20 cellular contexts compared by ENCODE assay signal in the genomic region with DNA sequence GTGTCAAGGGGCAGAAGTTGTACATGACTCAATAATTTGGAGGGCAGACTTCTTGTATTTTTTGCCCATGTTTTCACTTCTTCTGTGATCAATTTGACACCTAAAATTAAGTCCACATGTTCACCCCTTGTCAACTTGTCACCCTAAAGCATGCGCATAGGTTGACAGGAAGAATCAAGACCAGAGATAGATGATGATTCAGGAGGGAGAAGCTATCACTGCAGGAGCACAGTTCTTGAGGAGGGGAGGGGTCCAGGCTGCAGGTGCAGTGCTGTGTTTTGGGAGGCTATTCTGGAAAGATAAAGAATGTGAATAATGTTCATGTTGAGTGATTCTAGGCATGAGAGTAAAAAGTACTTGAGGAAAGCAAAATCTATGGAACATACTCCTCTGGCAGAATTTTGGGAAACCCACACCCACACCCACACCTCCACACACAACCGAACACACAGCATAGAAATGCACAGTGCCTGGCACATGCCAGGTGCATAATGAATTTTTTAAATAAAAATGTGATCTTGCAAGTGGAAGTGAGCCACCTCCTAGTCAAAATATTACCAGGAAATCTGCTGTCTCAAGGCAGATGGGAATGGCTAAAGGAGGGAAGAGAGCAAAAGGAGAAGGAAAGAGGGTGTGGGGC.
A peak's percentile ranks its signal among the peaks of the same experiment; 100 is the strongest.
DNase-seq lines count a peak whose midpoint lies in the region; ATAC-seq and TF ChIP-seq lines count a peak whose summit lies in the region.
"Had no signal": no experiment of that assay in that cellular context is flagged by ENCODE, and none has a peak within 500 bp of the region (broad histone marks: within the 10 kb centered on the region; RNA-seq: fewer than 3 reads in every experiment).

No MANE protein-coding gene starts in this region.

- H3K4me3 ChIP-seq in parathyroid adenoma (ENCODE audit: low read depth, low read length), result no peak overlapping the region

- H3K79me2 ChIP-seq in parathyroid adenoma, result no peaks in the 10 kb centered on the region

- H3K36me3 Mint-ChIP-seq in activated CD4-positive, alpha-beta T cell treated with anti-CD3 and anti-CD28 coated beads for 36 hours (ENCODE audit: low read depth), result no peaks in the 10 kb centered on the region
- H3K36me3 Mint-ChIP-seq in T-helper 17 cell (ENCODE audit: low read depth), result no peaks in the 10 kb centered on the region
- H3K36me3 Mint-ChIP-seq in stimulated activated effector memory CD8-positive, alpha-beta T cell treated with anti-CD3 and anti-CD28 coated beads, Interleukin-12 subunit alpha, Interleukin-12 subunit beta, amount 100 ng/mL, for 72 hours, result no peaks in the 10 kb centered on the region
- no peaks in the 10 kb centered on the region for H3K36me3 Mint-ChIP-seq in activated CD8-positive, alpha-beta T cell treated with anti-CD3 and anti-CD28 coated beads, Interleukin-2, amount 10 ng/mL, durations not matched to agents 7 days and 5 days (ENCODE audit: low read depth)

- H3K4me1 Mint-ChIP-seq in activated CD4-positive, alpha-beta T cell treated with anti-CD3 and anti-CD28 coated beads for 36 hours, result no peaks in the 10 kb centered on the region
- no peaks in the 10 kb centered on the region for H3K4me1 Mint-ChIP-seq in T-helper 17 cell
- H3K4me1 Mint-ChIP-seq in stimulated activated effector memory CD8-positive, alpha-beta T cell treated with anti-CD3 and anti-CD28 coated beads, Interleukin-12 subunit alpha, Interleukin-12 subunit beta, amount 100 ng/mL, for 72 hours, result no peaks in the 10 kb centered on the region
- H3K4me1 Mint-ChIP-seq in activated CD8-positive, alpha-beta T cell treated with anti-CD3 and anti-CD28 coated beads, Interleukin-2, amount 10 ng/mL, durations not matched to agents 7 days and 5 days (ENCODE audit: low read depth), result no peaks in the 10 kb centered on the region

- ATAC-seq in activated CD4-positive, alpha-beta T cell treated with anti-CD3 and anti-CD28 coated beads for 36 hours, result no peak
- ATAC-seq in T-helper 17 cell (no peak), left lobe of liver (no peak)
- ATAC-seq in stimulated activated effector memory CD8-positive, alpha-beta T cell treated with anti-CD3 and anti-CD28 coated beads, Interleukin-12 subunit alpha, Interleukin-12 subunit beta, amount 100 ng/mL, for 72 hours, result peak; percentile 11
- no peak for ATAC-seq in activated CD8-positive, alpha-beta T cell treated with anti-CD3 and anti-CD28 coated beads, Interleukin-2, amount 10 ng/mL, durations not matched to agents 7 days and 5 days
- ATAC-seq: Panc1 had no signal

- intact Hi-C loops in activated CD4-positive, alpha-beta T cell treated with anti-CD3 and anti-CD28 coated beads for 36 hours (cut with DNase I, micrococcal nuclease), result no loop called here

- no peak for DNase-seq in activated CD4-positive, alpha-beta T cell treated with anti-CD3 and anti-CD28 coated beads for 36 hours
- no peak for DNase-seq in activated CD4-positive, alpha-beta T cell treated with anti-CD3 and anti-CD28 coated beads, Interleukin-2, amount 50 U/mL, for 1 hour
- DNase-seq in T-helper 17 cell, result no peak
- no peak for DNase-seq in stimulated activated effector memory CD8-positive, alpha-beta T cell treated with anti-CD3 and anti-CD28 coated beads, Interleukin-12 subunit alpha, Interleukin-12 subunit beta, amount 100 ng/mL, for 72 hours (ENCODE audit: low spot score in 2 of 2)
- DNase-seq in A172 (ENCODE audit: low spot score), result no peak
- DNase-seq in activated CD8-positive, alpha-beta T cell treated with anti-CD3 and anti-CD28 coated beads, Interleukin-2, amount 10 ng/mL, durations not matched to agents 7 days and 5 days, result no peak
- no peak for DNase-seq in left lobe of liver (ENCODE audit: low spot score)
- DNase-seq: 8988T, Calu3, DMS153, HCEC 1CT, KBM-7, NCI-H1048, NCI-H1694 treated with DMSO at 0.1 percent for 48 hours, NCI-H2081, NCI-H2227 treated with DMSO at 0.1 percent for 48 hours, NCI-H526 treated with DMSO at 0.1 percent for 48 hours, SHP77 treated with DMSO at 0.1 percent for 48 hours had no signal

- no peak for TF ChIP-seq CTCF in parathyroid adenoma (IDR thresholded peaks at IDR 0.05)

- no peak overlapping the region for H3K4me3 Mint-ChIP-seq in activated CD4-positive, alpha-beta T cell treated with anti-CD3 and anti-CD28 coated beads for 36 hours
- no peak overlapping the region for H3K4me3 Mint-ChIP-seq in T-helper 17 cell
- H3K4me3 Mint-ChIP-seq in stimulated activated effector memory CD8-positive, alpha-beta T cell treated with anti-CD3 and anti-CD28 coated beads, Interleukin-12 subunit alpha, Interleukin-12 subunit beta, amount 100 ng/mL, for 72 hours, result no peak overlapping the region
- H3K4me3 Mint-ChIP-seq in activated CD8-positive, alpha-beta T cell treated with anti-CD3 and anti-CD28 coated beads, Interleukin-2, amount 10 ng/mL, durations not matched to agents 7 days and 5 days, result no peak overlapping the region

- no peaks in the 10 kb centered on the region for H3K27me3 ChIP-seq in parathyroid adenoma (ENCODE audit: control insufficient read depth, insufficient read depth, low read length)

- H3K9me3 ChIP-seq in T-helper 17 cell (ENCODE audit: control insufficient read depth, low read length, poor library complexity, severe bottlenecking) (no peaks in the 10 kb centered on the region), parathyroid adenoma (ENCODE audit: control insufficient read depth, low read length) (no peaks in the 10 kb centered on the region)

- no peaks in the 10 kb centered on the region for H3K36me3 ChIP-seq in parathyroid adenoma (ENCODE audit: control insufficient read depth, insufficient read depth, low read length)

- H3K27ac ChIP-seq in parathyroid adenoma, result no peak overlapping the region

- H3K4me1 ChIP-seq in parathyroid adenoma, result peaks cover 7% of the 10 kb centered on the region

- H3K27ac Mint-ChIP-seq in activated CD4-positive, alpha-beta T cell treated with anti-CD3 and anti-CD28 coated beads for 36 hours, result peak overlapping the region; percentile 6
- H3K27ac Mint-ChIP-seq in T-helper 17 cell, result peak overlapping the region; percentile 60
- no peak overlapping the region for H3K27ac Mint-ChIP-seq in stimulated activated effector memory CD8-positive, alpha-beta T cell treated with anti-CD3 and anti-CD28 coated beads, Interleukin-12 subunit alpha, Interleukin-12 subunit beta, amount 100 ng/mL, for 72 hours
- H3K27ac Mint-ChIP-seq in activated CD8-positive, alpha-beta T cell treated with anti-CD3 and anti-CD28 coated beads, Interleukin-2, amount 10 ng/mL, durations not matched to agents 7 days and 5 days, result no peak overlapping the region

- H3K27me3 Mint-ChIP-seq in activated CD4-positive, alpha-beta T cell treated with anti-CD3 and anti-CD28 coated beads for 36 hours, result peaks cover 18% of the 10 kb centered on the region
- H3K27me3 Mint-ChIP-seq in T-helper 17 cell, result peaks cover 49% of the 10 kb centered on the region
- H3K27me3 Mint-ChIP-seq in activated CD8-positive, alpha-beta T cell treated with anti-CD3 and anti-CD28 coated beads, Interleukin-2, amount 10 ng/mL, durations not matched to agents 7 days and 5 days (ENCODE audit: low read depth), result peaks cover 26% of the 10 kb centered on the region

- CTCF ChIA-PET in activated CD4-positive, alpha-beta T cell treated with anti-CD3 and anti-CD28 coated beads for 36 hours (lab: Charles Lee), result no interaction called here
- CTCF ChIA-PET in activated CD8-positive, alpha-beta T cell treated with anti-CD3 and anti-CD28 coated beads, Interleukin-2, amount 10 ng/mL, durations not matched to agents 7 days and 5 days (lab: Charles Lee), result no interaction called here

- H3K9ac ChIP-seq in parathyroid adenoma, result no peak overlapping the region

- peak overlapping the region; percentile 55 for H3K4me2 ChIP-seq in parathyroid adenoma (ENCODE audit: low read length)

- peak overlapping the region; percentile 51 for H2AFZ ChIP-seq in parathyroid adenoma

- H3K9me3 Mint-ChIP-seq in activated CD4-positive, alpha-beta T cell treated with anti-CD3 and anti-CD28 coated beads for 36 hours (ENCODE audit: low read depth), result no peaks in the 10 kb centered on the region
- no peaks in the 10 kb centered on the region for H3K9me3 Mint-ChIP-seq in stimulated activated effector memory CD8-positive, alpha-beta T cell treated with anti-CD3 and anti-CD28 coated beads, Interleukin-12 subunit alpha, Interleukin-12 subunit beta, amount 100 ng/mL, for 72 hours
- no peaks in the 10 kb centered on the region for H3K9me3 Mint-ChIP-seq in activated CD8-positive, alpha-beta T cell treated with anti-CD3 and anti-CD28 coated beads, Interleukin-2, amount 10 ng/mL, durations not matched to agents 7 days and 5 days (ENCODE audit: insufficient read depth)

- POLR2A ChIA-PET in activated CD4-positive, alpha-beta T cell treated with anti-CD3 and anti-CD28 coated beads for 36 hours (lab: Charles Lee), result interaction anchor here (0.7 kb wide), 1 partner anchor 20 kb away, joined by 6 read pairs; no protein-coding TSS in a partner anchor
- POLR2A ChIA-PET in activated CD8-positive, alpha-beta T cell treated with anti-CD3 and anti-CD28 coated beads, Interleukin-2, amount 10 ng/mL, durations not matched to agents 7 days and 5 days (lab: Charles Lee), result no interaction called here

Comparison
In these comparisons a context has a peak if more than half of its experiments do, and no peak if none do; other contexts are left out.
1. H3K27ac Mint-ChIP-seq: peak in activated CD4-positive, alpha-beta T cell treated with anti-CD3 and anti-CD28 coated beads for 36 hours (single experiment) and T-helper 17 cell (single experiment); none in stimulated activated effector memory CD8-positive, alpha-beta T cell treated with anti-CD3 and anti-CD28 coated beads, Interleukin-12 subunit alpha, Interleukin-12 subunit beta, amount 100 ng/mL, for 72 hours (single experiment) and activated CD8-positive, alpha-beta T cell treated with anti-CD3 and anti-CD28 coated beads, Interleukin-2, amount 10 ng/mL, durations not matched to agents 7 days and 5 days (single experiment).